In genomic region chr3:179558742-179559364, GRCh38 we compare ENCODE assay signal across 8 cellular contexts. TPM values are rescaled to one million over a fixed set of nuclear protein-coding genes. Genes with fewer than 3 reads are reported as not detected.
DNase-seq lines count a peak whose midpoint lies in the region; ATAC-seq, FAIRE-seq and TF ChIP-seq lines count a peak whose summit lies in the region.

No MANE protein-coding gene starts in this region.

- H3K27me3 ChIP-seq in tibial nerve, result no peaks in the 10 kb centered on the region

- no peaks in the 10 kb centered on the region for H3K9me3 ChIP-seq in tibial nerve

- H3K4me3 ChIP-seq in epithelial cell of esophagus (ENCODE audit: low read length), result no peak overlapping the region
- H3K4me3 ChIP-seq in tibial nerve, result no peak overlapping the region

- peak; percentile 53 for FAIRE-seq in GM19239 (lab: Jason Lieb, UNC)

- no peak overlapping the region for H3K27ac ChIP-seq in tibial nerve

- TF ChIP-seq CTCF in epithelial cell of esophagus (IDR thresholded peaks at IDR 0.05; ENCODE audit: insufficient read depth, low read depth, low read length, missing control alignments) (peak; percentile 93), tibial nerve (IDR thresholded peaks at IDR 0.05) (peak; percentile 70 to 80 (median 73))

- 1 to 2% methylated on average over 3 of the region's 3 CpGs for WGBS in tibial nerve, 2 donors

- no peak for ATAC-seq in GM18873 (IDR thresholded peaks at IDR 0.05; ENCODE audit: low FRiP score, unreplicated experiment)

- no peak for TF ChIP-seq EP300 in tibial nerve (IDR thresholded peaks at IDR 0.05)

- peaks cover 0 to 14% (median under 1%) of the 10 kb centered on the region in 4 donors for H3K4me1 ChIP-seq in tibial nerve

- no peaks in the 10 kb centered on the region for H3K36me3 ChIP-seq in tibial nerve

- no peak for TF ChIP-seq POLR2A in tibial nerve (IDR thresholded peaks at IDR 0.05)

- DNase-seq in AG20443 (ENCODE audit: low spot score) (peak; percentile 78), GM19239 (ENCODE audit: insufficient read length, low spot score) (peak; percentile 32), NCI-H2227 treated with DMSO at 0.1 percent for 48 hours (lab: John Stamatoyannopoulos, UW) (peak; percentile 54), epithelial cell of esophagus (ENCODE audit: low read depth) (peak; percentile 80), myocyte (ENCODE audit: low read depth) (peak; percentile 79), tibial nerve (ENCODE audit: low spot score in 2 of 2) (peak; percentile 31 to 66)
- peak; percentile 66 for DNase-seq in activated CD4-positive, alpha-beta T cell treated with anti-CD3 and anti-CD28 coated beads for 48 hours

RNA-seq across cellular contexts. Expression of gene ACTL6A, which starts 3.9 kb away (rescaled TPM):
- total RNA-seq in myocyte, result 29.6 and 50.5 TPM in 2 replicates
- 31.1 TPM for polyA plus RNA-seq in myocyte (2012)
- 10 to 100 TPM; 25.7 to 52.5 (median 36.3) TPM for total RNA-seq in tibial nerve

RNA-seq across cellular contexts. Expression of gene MRPL47, which starts 45.6 kb away (rescaled TPM):
- 39.4 and 41.0 TPM in 2 replicates for total RNA-seq in myocyte
- polyA plus RNA-seq in myocyte (2012), result 30.2 TPM
- total RNA-seq in tibial nerve, result 10 to 100 TPM; 14.9 to 22.2 (median 21.0) TPM

RNA-seq across cellular contexts. Expression of gene NDUFB5, which starts 45.7 kb away (rescaled TPM):
- total RNA-seq in myocyte, result 186 and 192 TPM in 2 replicates
- 67.5 TPM for polyA plus RNA-seq in myocyte (2012)
- 100 to 1,000 TPM in 1 of 4 donors, 10 to 100 TPM in 3; 45.9 to 101 (median 66.4) TPM for total RNA-seq in tibial nerve
